In genomic region chr3:135056084-135056730, GRCh38 we compare ENCODE assay signal across 29 cellular contexts.
DNase-seq lines count a peak whose midpoint lies in the region; ATAC-seq, FAIRE-seq and TF ChIP-seq lines count a peak whose summit lies in the region.
"Had no signal": no experiment of that assay in that cellular context is flagged by ENCODE, and none has a peak within 500 bp of the region (broad histone marks: within the 10 kb centered on the region; RNA-seq: fewer than 3 reads in every experiment).

No MANE protein-coding gene starts in this region.

- FAIRE-seq in frontal cortex (lab: Jason Lieb, UNC), result no peak
- FAIRE-seq: GM12891 had no signal

- no peaks in the 10 kb centered on the region for H3K4me1 ChIP-seq in mucosa of descending colon (ENCODE audit: low read depth)
- H3K4me1 ChIP-seq: BLaER1 treated with 17β-estradiol and CSF1 and Interleukin-3, amounts not matched to agents 10 nM and 100 nM; left lung; prostate gland; testis; uterus had no signal

- intact Hi-C loops in mucosa of descending colon (cut with DNase I, micrococcal nuclease), result no loop called here
- intact Hi-C loops in posterior vena cava (cut with DNase I), result no loop called here
- intact Hi-C loops in Right ventricle myocardium inferior (cut with DNase I), result no loop called here

- ATAC-seq in mucosa of descending colon (peak; percentile 38), Right ventricle myocardium inferior (no peak)
- ATAC-seq: left lung, sciatic nerve, SK-N-SH treated with all-trans-retinoic acid at 6 μM for 48 hours had no signal

- no peaks in the 10 kb centered on the region for H3K9me3 ChIP-seq in mucosa of descending colon
- H3K9me3 ChIP-seq: BLaER1 treated with 17β-estradiol and CSF1 and Interleukin-3, amounts not matched to agents 10 nM and 100 nM; left lung; neutrophil; prostate gland; testis; uterus had no signal

- peak; percentile 75 for DNase-seq in DMS53 (lab: John Stamatoyannopoulos, UW)
- DNase-seq in HT1080 (ENCODE audit: low read depth), result peak; percentile 51
- DNase-seq in NCI-H345 treated with DMSO at 0.1 percent for 48 hours (lab: John Stamatoyannopoulos, UW; ENCODE audit: unreplicated experiment), result peak; percentile 33
- no peak for DNase-seq in mucosa of descending colon
- DNase-seq in T1000 (lab: John Stamatoyannopoulos, UW), result no peak
- DNase-seq in frontal cortex (ENCODE audit: low spot score in 2 of 2), result no peak
- DNase-seq in posterior vena cava (ENCODE audit: low spot score), result no peak
- DNase-seq in Right ventricle myocardium inferior (ENCODE audit: missing footprints), result no peak
- DNase-seq: activated CD4-positive, alpha-beta T cell treated with anti-CD3 and anti-CD28 coated beads for 48 hours; activated CD8-positive, alpha-beta memory T cell treated with anti-CD3 and anti-CD28 coated beads for 24 hours; activated naive CD4-positive, alpha-beta T cell; activated T-cell treated with anti-CD3 and anti-CD28 coated beads, Interleukin-2, amount 50 U/mL, for 24 hours; COR-L47; left lung; mesendoderm; NCI-H1092; NCI-H2081; NCI-H774; RPMI8226; stimulated activated CD4-positive, alpha-beta T cell treated with anti-CD3 and anti-CD28 coated beads, Interleukin-4, amount 100 ng/mL, for 4 hours; stimulated activated naive B cell treated with anti-CD40 and anti-IgM and Interleukin-4, amounts not matched to agents 10 μg/mL and 1 μg/mL and 100 μg/mL, for 72 hours; testis; uterus had no signal

- H3K36me3 ChIP-seq in mucosa of descending colon (ENCODE audit: low read depth), result no peaks in the 10 kb centered on the region
- H3K36me3 ChIP-seq: BLaER1 treated with 17β-estradiol and CSF1 and Interleukin-3, amounts not matched to agents 10 nM and 100 nM; left lung; neutrophil; prostate gland; uterus had no signal

- no peak for TF ChIP-seq CTCF in mucosa of descending colon (IDR thresholded peaks at IDR 0.05)

- H3K4me3 ChIP-seq in mucosa of descending colon, result no peak overlapping the region
- H3K4me3 ChIP-seq: BLaER1 treated with 17β-estradiol and CSF1 and Interleukin-3, amounts not matched to agents 10 nM and 100 nM; left lung; prostate gland; testis; uterus had no signal

Comparison
In these comparisons a context has a peak if more than half of its experiments do, and no peak if none do; other contexts are left out.
1. DNase-seq: peak in DMS53 (single experiment), HT1080 (single experiment) and NCI-H345 treated with DMSO at 0.1 percent for 48 hours (single experiment); none in mucosa of descending colon (0 of 3), T1000 (single experiment), frontal cortex (0 of 2), posterior vena cava (single experiment) and Right ventricle myocardium inferior (single experiment).